9 cellular contexts compared by ENCODE assay signal in genomic region chr4:16897991-16898827, GRCh38. TPM values are rescaled to one million over a fixed set of nuclear protein-coding genes. Genes with fewer than 3 reads are reported as not detected.
DNase-seq lines count a peak whose midpoint lies in the region; ATAC-seq and TF ChIP-seq lines count a peak whose summit lies in the region.
"Had no signal": no experiment of that assay in that cellular context is flagged by ENCODE, and none has a peak within 500 bp of the region (broad histone marks: within the 10 kb centered on the region; RNA-seq: fewer than 3 reads in every experiment).

LDB2 (minus strand) TSS chr4:16898645.

- peak within 1 kb of the TSS; percentile 76 for H3K9ac ChIP-seq in NT2/D1 (ENCODE audit: insufficient read length, low read depth)
- H3K9ac ChIP-seq: KMS-11 had no signal

- TF ChIP-seq CTCF in lung (IDR thresholded peaks at IDR 0.05; ENCODE audit: control extremely low read depth, extremely low read depth) (no peak), GM10266 (IDR thresholded peaks at IDR 0.05; ENCODE audit: control insufficient read depth, insufficient read depth, low read depth, missing control alignments) (no peak)

- peak; percentile 71 for ATAC-seq in lung (ENCODE audit: insufficient read depth, low FRiP score)
- no peak for ATAC-seq in HG03159 (IDR thresholded peaks at IDR 0.05; ENCODE audit: unreplicated experiment)
- ATAC-seq in HG02884 (IDR thresholded peaks at IDR 0.05; ENCODE audit: unreplicated experiment), result no peak

- H3K4me3 ChIP-seq in NT2/D1 (ENCODE audit: insufficient read length, low read depth), result peak within 1 kb of the TSS; percentile 73
- peak within 1 kb of the TSS; percentile 74 for H3K4me3 ChIP-seq in lung

- H3K27ac ChIP-seq in lung (ENCODE audit: low read depth in 1 of 2, low read length in 1 of 2) (peak within 1 kb of the TSS; percentile 66 to 86), substantia nigra (ENCODE audit: low read depth, low read length, poor library complexity, severe bottlenecking) (peak within 1 kb of the TSS; percentile 35)
- H3K27ac ChIP-seq: KMS-11 had no signal

- no peaks in the 10 kb centered on the region for H3K4me1 ChIP-seq in NT2/D1 (ENCODE audit: insufficient read depth, insufficient read length)
- peaks cover 2 to 3% of the 10 kb centered on the region in 2 donors for H3K4me1 ChIP-seq in lung (ENCODE audit: control insufficient read depth in 2 of 2, insufficient read depth in 2 of 2, low read length in 2 of 2)

- H3K9me3 ChIP-seq in NT2/D1 (ENCODE audit: insufficient read depth, low read length) (no peaks in the 10 kb centered on the region), lung (ENCODE audit: control insufficient read depth in 2 of 2, insufficient read depth in 1 of 2, low read length in 1 of 2) (no peaks in the 10 kb centered on the region)

- in situ Hi-C loops in endometrial microvascular endothelial cells (cut with HindIII; ENCODE audit: inconsistent ontology term, low pct_unique_long_range_greater_than_20kb, low sequenced_read_pairs), result loop anchor here (25.0 kb wide), 1 partner anchor 311 kb away; no protein-coding TSS in a partner anchor

- no peak for DNase-seq in NT2/D1 (ENCODE audit: low read depth, low spot score)
- DNase-seq in lung (ENCODE audit: low spot score), result peak; percentile 37
- DNase-seq in substantia nigra (lab: John Stamatoyannopoulos, UW), result peak in 31 of 49 donors; percentile 2 to 53 (median 18)
- no peak for DNase-seq in GM10266 (ENCODE audit: extremely low spot score)
- DNase-seq in SW 1271 (lab: John Stamatoyannopoulos, UW), result no peak

- H3K36me3 ChIP-seq in NT2/D1 (ENCODE audit: insufficient read depth, insufficient read length, low read length) (no peaks in the 10 kb centered on the region), lung (ENCODE audit: control insufficient read depth in 2 of 2, insufficient read depth in 2 of 2, low read length in 2 of 2) (no peaks in the 10 kb centered on the region)

- 4 to 8% methylated on average over 17 of the region's 18 CpGs for WGBS in lung, 2 donors

- no peaks in the 10 kb centered on the region for H3K27me3 ChIP-seq in NT2/D1 (ENCODE audit: insufficient read depth, insufficient read length)
- H3K27me3 ChIP-seq in lung (ENCODE audit: control insufficient read depth, insufficient read depth), result no peaks in the 10 kb centered on the region

RNA-seq across cellular contexts. Expression of gene LDB2, which starts in this region (rescaled TPM):
- total RNA-seq in endometrial microvascular endothelial cells (ENCODE audit: inconsistent ontology term), result 46.6 TPM
- 100 to 1,000 TPM in 1 of 2 donors, 10 to 100 TPM in 1; 58.1 to 147 TPM for total RNA-seq in lung
- 10 to 100 TPM; 18.1 to 34.0 TPM for polyA plus RNA-seq in lung

Comparison
In these comparisons a context has a peak if more than half of its experiments do, and no peak if none do; other contexts are left out.
1. DNase-seq: peak in lung (single experiment) and substantia nigra (31 of 49); none in NT2/D1 (single experiment), GM10266 (single experiment) and SW 1271 (0 of 2).